In genomic region chr1:9004731-9005708, GRCh38 we compare ENCODE assay signal across 9 cellular contexts. TPM values are rescaled to one million over a fixed set of nuclear protein-coding genes. Genes with fewer than 3 reads are reported as not detected.
DNase-seq lines count a peak whose midpoint lies in the region; ATAC-seq and TF ChIP-seq lines count a peak whose summit lies in the region.
"Had no signal": no experiment of that assay in that cellular context is flagged by ENCODE, and none has a peak within 500 bp of the region (broad histone marks: within the 10 kb centered on the region; RNA-seq: fewer than 3 reads in every experiment).

No MANE protein-coding gene starts in this region.

- H3K9ac ChIP-seq in neuronal stem cell (ENCODE audit: low read depth, low read length, poor library complexity) = no peak overlapping the region

- H3K27me3 ChIP-seq in Peyer's patch = no peaks in the 10 kb centered on the region
- peaks cover 0 to 10% (median 0%) of the 10 kb centered on the region in 3 experiments for H3K27me3 ChIP-seq in neuronal stem cell (ENCODE audit: control insufficient read depth in 3 of 3, insufficient read depth in 3 of 3, low read depth in 1 of 3, low read length in 3 of 3)

- peaks cover 0 to 7% (median 0%) of the 10 kb centered on the region in 4 donors for H3K4me1 ChIP-seq in Peyer's patch
- H3K4me1 ChIP-seq in neuronal stem cell (ENCODE audit: control insufficient read depth in 2 of 2, insufficient read depth in 1 of 2, low read depth in 1 of 2, low read length in 2 of 2) = peaks cover 0 to 8% of the 10 kb centered on the region in 2 donors

- H4K91ac ChIP-seq in neuronal stem cell (ENCODE audit: low read depth, low read length, poor library complexity) = peak overlapping the region; percentile 65

- H3K18ac ChIP-seq in neuronal stem cell (ENCODE audit: low read length) = peak overlapping the region; percentile 20

- H3K14ac ChIP-seq in neuronal stem cell (ENCODE audit: low read length) = no peak overlapping the region

- no peaks in the 10 kb centered on the region for H3K79me1 ChIP-seq in neuronal stem cell (ENCODE audit: low read depth, low read length)

- peak overlapping the region; percentile 99 for H2AK5ac ChIP-seq in neuronal stem cell (ENCODE audit: low read depth, low read length)

- H3K23ac ChIP-seq in neuronal stem cell (ENCODE audit: low read depth, low read length, poor library complexity) = peak overlapping the region; percentile 80

- H2BK5ac ChIP-seq in neuronal stem cell (ENCODE audit: low read length) = peak overlapping the region; percentile 83

- DNase-seq in COR-L47 (lab: John Stamatoyannopoulos, UW) (peak; percentile 10), HFF-Myc (ENCODE audit: extremely low read depth, low read depth) (peak; percentile 67), Peyer's patch (peak; percentile 75 to 93 (median 90)), fibroblast of peridontal ligament (ENCODE audit: extremely low read depth) (peak; percentile 87), neuronal stem cell (ENCODE audit: low spot score) (peak; percentile 72), T1000 (lab: John Stamatoyannopoulos, UW) (no peak)
- DNase-seq in activated T-cell treated with anti-CD3 and anti-CD28 coated beads, Interleukin-2, amount 50 U/mL, for 72 hours = peak; percentile 86 to 89
- peak; percentile 86 to 87 for DNase-seq in stimulated activated naive CD8-positive, alpha-beta T cell treated with anti-CD3 and anti-CD28 coated beads, Interleukin-15, amount 100 ng/mL, for 72 hours

- H3K27ac ChIP-seq in Peyer's patch (no peak overlapping the region), neuronal stem cell (replicated peaks; ENCODE audit: low read length) (no peak overlapping the region)

- peak; percentile 88 to 95 for ATAC-seq in activated T-cell treated with anti-CD3 and anti-CD28 coated beads, Interleukin-2, amount 50 U/mL, for 72 hours (replicated peaks in 1 of 2)
- peak; percentile 93 for ATAC-seq in stimulated activated naive CD8-positive, alpha-beta T cell treated with anti-CD3 and anti-CD28 coated beads, Interleukin-15, amount 100 ng/mL, for 72 hours

- H2BK12ac ChIP-seq in neuronal stem cell (ENCODE audit: low read length) = peak overlapping the region; percentile 85

- WGBS in neuronal stem cell (ENCODE audit: extremely low coverage in 2 of 2, insufficient read length in 2 of 2, insufficient replicate concordance in 1 of 2), 2 donors = no CpG with 5 or more reads among the region's 28 CpGs

- no peaks in the 10 kb centered on the region for H3K27me3 Mint-ChIP-seq in activated T-cell treated with anti-CD3 and anti-CD28 coated beads, Interleukin-2, amount 50 U/mL, for 72 hours (ENCODE audit: low read depth)
- H3K27me3 Mint-ChIP-seq in stimulated activated naive CD8-positive, alpha-beta T cell treated with anti-CD3 and anti-CD28 coated beads, Interleukin-15, amount 100 ng/mL, for 72 hours = no peaks in the 10 kb centered on the region

- TF ChIP-seq POLR2A in Peyer's patch (IDR thresholded peaks at IDR 0.05) = no peak

- H3K36me3 ChIP-seq in Peyer's patch = no peaks in the 10 kb centered on the region
- H3K36me3 ChIP-seq in neuronal stem cell (replicated peaks in 1 of 2; ENCODE audit: control insufficient read depth in 2 of 2, insufficient read depth in 2 of 2, low read length in 2 of 2) = no peaks in the 10 kb centered on the region

- no peaks in the 10 kb centered on the region for H3K36me3 Mint-ChIP-seq in activated T-cell treated with anti-CD3 and anti-CD28 coated beads, Interleukin-2, amount 50 U/mL, for 72 hours (ENCODE audit: insufficient read depth in 2 of 2)

- no peak overlapping the region for H3K4me2 ChIP-seq in neuronal stem cell (ENCODE audit: insufficient read depth, low read length, poor library complexity, severe bottlenecking)

- TF ChIP-seq CTCF in HFF-Myc (IDR thresholded peaks at IDR 0.05; ENCODE audit: low read depth, low read length, missing control alignments) (peak; percentile 96), Peyer's patch (IDR thresholded peaks at IDR 0.05) (peak; percentile 74 to 93 (median 90))

- H3K9me3 ChIP-seq in Peyer's patch (no peaks in the 10 kb centered on the region), neuronal stem cell (replicated peaks in 1 of 2; ENCODE audit: control insufficient read depth in 2 of 2, insufficient read depth in 1 of 2, low read depth in 1 of 2, low read length in 2 of 2) (no peaks in the 10 kb centered on the region)

- H3K27ac Mint-ChIP-seq in activated T-cell treated with anti-CD3 and anti-CD28 coated beads, Interleukin-2, amount 50 U/mL, for 72 hours = no peak overlapping the region
- H3K27ac Mint-ChIP-seq in stimulated activated naive CD8-positive, alpha-beta T cell treated with anti-CD3 and anti-CD28 coated beads, Interleukin-15, amount 100 ng/mL, for 72 hours = no peak overlapping the region
- H3K27ac Mint-ChIP-seq: dendritic cell treated with granulocyte-macrophage colony-stimulating factor and Interleukin-4, amounts not matched to agents 40 ng/mL and 50 ng/mL, for 4 days had no signal

- H4K8ac ChIP-seq in neuronal stem cell (ENCODE audit: low read depth, low read length) = peak overlapping the region; percentile 68

- no peak overlapping the region for H2BK120ac ChIP-seq in neuronal stem cell (ENCODE audit: low read depth, low read length)

- H3K9me3 Mint-ChIP-seq in activated T-cell treated with anti-CD3 and anti-CD28 coated beads, Interleukin-2, amount 50 U/mL, for 72 hours = no peaks in the 10 kb centered on the region
- no peaks in the 10 kb centered on the region for H3K9me3 Mint-ChIP-seq in stimulated activated naive CD8-positive, alpha-beta T cell treated with anti-CD3 and anti-CD28 coated beads, Interleukin-15, amount 100 ng/mL, for 72 hours
- H3K9me3 Mint-ChIP-seq: dendritic cell treated with granulocyte-macrophage colony-stimulating factor and Interleukin-4, amounts not matched to agents 40 ng/mL and 50 ng/mL, for 4 days had no signal

- H3K4me3 ChIP-seq in HFF-Myc (replicated peaks; ENCODE audit: low read depth, low read length) (no peak overlapping the region), Peyer's patch (no peak overlapping the region), neuronal stem cell (ENCODE audit: low read length in 2 of 2) (no peak overlapping the region)

- no peak overlapping the region for H3K4ac ChIP-seq in neuronal stem cell (ENCODE audit: low read length)

- peaks cover 7% of the 10 kb centered on the region for H3K4me1 Mint-ChIP-seq in activated T-cell treated with anti-CD3 and anti-CD28 coated beads, Interleukin-2, amount 50 U/mL, for 72 hours (ENCODE audit: low read depth)
- H3K4me1 Mint-ChIP-seq in stimulated activated naive CD8-positive, alpha-beta T cell treated with anti-CD3 and anti-CD28 coated beads, Interleukin-15, amount 100 ng/mL, for 72 hours = peaks cover 25% of the 10 kb centered on the region

- H3K4me3 Mint-ChIP-seq in activated T-cell treated with anti-CD3 and anti-CD28 coated beads, Interleukin-2, amount 50 U/mL, for 72 hours = peak overlapping the region; percentile 40 to 54
- H3K4me3 Mint-ChIP-seq in stimulated activated naive CD8-positive, alpha-beta T cell treated with anti-CD3 and anti-CD28 coated beads, Interleukin-15, amount 100 ng/mL, for 72 hours = peak overlapping the region; percentile 64 to 76
- H3K4me3 Mint-ChIP-seq: dendritic cell treated with granulocyte-macrophage colony-stimulating factor and Interleukin-4, amounts not matched to agents 40 ng/mL and 50 ng/mL, for 4 days had no signal

- peak overlapping the region; percentile 57 for H2AFZ ChIP-seq in neuronal stem cell (ENCODE audit: low read length)

- H2BK15ac ChIP-seq in neuronal stem cell (ENCODE audit: low read length) = peak overlapping the region; percentile 94

RNA-seq across cellular contexts. Expression of gene SLC2A7, which starts 21.2 kb away (rescaled TPM):
- total RNA-seq in Peyer's patch = 1 to 10 TPM in 1 of 4 donors, not detected in 3; 3.3 TPM
- under 1 TPM in 1 of 2 donors, not detected in 1; 0.22 TPM for total RNA-seq in activated T-cell treated with anti-CD3 and anti-CD28 coated beads, Interleukin-2, amount 50 U/mL, for 72 hours
- polyA plus RNA-seq in neuronal stem cell (2013, experiment 1 of 2) = not detected
- polyA plus RNA-seq in neuronal stem cell (2013, experiment 2 of 2) = not detected

RNA-seq across cellular contexts. Expression of gene CA6, which starts 59.4 kb away (rescaled TPM):
- total RNA-seq in Peyer's patch = not detected
- 1 to 10 TPM; 1.6 to 2.5 TPM for total RNA-seq in activated T-cell treated with anti-CD3 and anti-CD28 coated beads, Interleukin-2, amount 50 U/mL, for 72 hours
- polyA plus RNA-seq in neuronal stem cell (2013, experiment 1 of 2) = not detected
- polyA plus RNA-seq in neuronal stem cell (2013, experiment 2 of 2) = not detected
